1 cellular context compared by ENCODE assay signal in the genomic region with DNA sequence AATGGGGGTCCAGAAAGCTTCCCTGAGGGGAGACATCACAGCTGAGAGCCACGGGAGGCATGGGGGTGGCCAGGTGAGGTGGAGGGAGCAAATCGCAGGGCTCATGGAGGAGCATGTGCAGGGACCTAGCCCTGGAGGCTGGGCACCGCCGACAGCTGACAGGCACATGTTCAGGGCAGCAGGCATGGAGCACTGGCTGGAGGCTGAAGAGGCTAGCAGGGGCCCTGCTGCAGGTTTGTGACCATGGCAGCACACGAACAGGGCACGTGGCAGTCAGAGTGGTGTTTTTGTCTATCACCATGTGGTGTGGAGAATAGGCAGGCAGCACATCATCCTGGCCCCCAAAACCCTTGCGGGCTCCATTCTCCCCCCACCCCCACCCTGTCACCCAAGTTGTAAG.
A peak's percentile ranks its signal among the peaks of the same experiment; 100 is the strongest.
TF ChIP-seq lines count a peak whose summit lies in the region.

No MANE protein-coding gene starts in this region.

TF ChIP-seq in K562, 482 proteins besides CTCF, POLR2A, EP300 and RAD21:
- TF ChIP-seq ARID4B (CRISPR knock-in tag; IDR thresholded peaks at IDR 0.05) (no peak), POLR2G (IDR thresholded peaks at IDR 0.05; ENCODE audit: low read depth, low read length) (peak; percentile 59)
